ENCODE assay signal across 15 cellular contexts in genomic region chr10:3907514-3907913, GRCh38.
A peak's percentile ranks its signal among the peaks of the same experiment; 100 is the strongest.
DNase-seq lines count a peak whose midpoint lies in the region; ATAC-seq, FAIRE-seq and TF ChIP-seq lines count a peak whose summit lies in the region.
"Had no signal": no experiment of that assay in that cellular context is flagged by ENCODE, and none has a peak within 500 bp of the region (broad histone marks: within the 10 kb centered on the region; RNA-seq: fewer than 3 reads in every experiment).

No MANE protein-coding gene starts in this region.

- H3K27ac Mint-ChIP-seq in astrocyte (ENCODE audit: unreplicated experiment) (peak overlapping the region; percentile 68), mesothelial cell of epicardium (no peak overlapping the region)
- H3K27ac Mint-ChIP-seq in stimulated activated naive B cell treated with anti-CD40 and anti-IgM and Interleukin-4, amounts not matched to agents 10 μg/mL and 1 μg/mL and 100 μg/mL, for 72 hours: no peak overlapping the region
- H3K27ac Mint-ChIP-seq: endodermal cell; memory B cell; T-helper 1 cell treated with Interleukin-12 subunit alpha and Interleukin-12 subunit beta and Interleukin-4 antibody, amounts not matched to agents 30 μg/mL and 1 μg/mL, for 36 hours had no signal

- H3K4me3 ChIP-seq in astrocyte (ENCODE audit: insufficient read depth, low read depth, low read length) (no peak overlapping the region), osteoblast (ENCODE audit: insufficient read depth, low read length) (no peak overlapping the region), colonic mucosa (no peak overlapping the region)
- H3K4me3 ChIP-seq: PC-9 had no signal

- H3K9me3 Mint-ChIP-seq in astrocyte (ENCODE audit: unreplicated experiment) (peaks cover 6% of the 10 kb centered on the region), mesothelial cell of epicardium (peaks cover 12% of the 10 kb centered on the region)
- peaks cover 0 to 5% of the 10 kb centered on the region in 2 donors for H3K9me3 Mint-ChIP-seq in stimulated activated naive B cell treated with anti-CD40 and anti-IgM and Interleukin-4, amounts not matched to agents 10 μg/mL and 1 μg/mL and 100 μg/mL, for 72 hours
- H3K9me3 Mint-ChIP-seq: activated T-cell treated with anti-CD3 and anti-CD28 coated beads, Interleukin-2, amount 50 U/mL, for 4 hours; T-helper 1 cell treated with Interleukin-12 subunit alpha and Interleukin-12 subunit beta and Interleukin-4 antibody, amounts not matched to agents 30 μg/mL and 1 μg/mL, for 36 hours had no signal

- intact Hi-C loops in Right ventricle myocardium superior (cut with DNase I): no loop called here
- intact Hi-C loops in colonic mucosa (cut with DNase I): no loop called here

- no peaks in the 10 kb centered on the region for H4K20me1 ChIP-seq in astrocyte (ENCODE audit: insufficient read depth, low read length)
- no peaks in the 10 kb centered on the region for H4K20me1 ChIP-seq in osteoblast (ENCODE audit: insufficient read depth, low read length)

- no peak overlapping the region for H3K4me3 Mint-ChIP-seq in astrocyte (ENCODE audit: unreplicated experiment)
- H3K4me3 Mint-ChIP-seq in mesothelial cell of epicardium: no peak overlapping the region
- no peak overlapping the region for H3K4me3 Mint-ChIP-seq in stimulated activated naive B cell treated with anti-CD40 and anti-IgM and Interleukin-4, amounts not matched to agents 10 μg/mL and 1 μg/mL and 100 μg/mL, for 72 hours
- H3K4me3 Mint-ChIP-seq: activated T-cell treated with anti-CD3 and anti-CD28 coated beads, Interleukin-2, amount 50 U/mL, for 4 hours; endodermal cell; memory B cell; T-helper 1 cell treated with Interleukin-12 subunit alpha and Interleukin-12 subunit beta and Interleukin-4 antibody, amounts not matched to agents 30 μg/mL and 1 μg/mL, for 36 hours had no signal

- H2AFZ ChIP-seq in astrocyte (ENCODE audit: low read depth, low read length) (no peak overlapping the region), osteoblast (ENCODE audit: low read length) (peak overlapping the region; percentile 39)
- H2AFZ ChIP-seq: PC-9 had no signal

- H3K36me3 Mint-ChIP-seq in astrocyte (ENCODE audit: low read depth, unreplicated experiment): peaks cover 2% of the 10 kb centered on the region
- H3K36me3 Mint-ChIP-seq in mesothelial cell of epicardium: no peaks in the 10 kb centered on the region
- H3K36me3 Mint-ChIP-seq in stimulated activated naive B cell treated with anti-CD40 and anti-IgM and Interleukin-4, amounts not matched to agents 10 μg/mL and 1 μg/mL and 100 μg/mL, for 72 hours: peaks cover 4 to 8% of the 10 kb centered on the region in 2 donors

- H3K9ac ChIP-seq in astrocyte (ENCODE audit: low read length): peak overlapping the region; percentile 80
- peak overlapping the region in 1 of 2 donors; percentile 1 for H3K9ac ChIP-seq in colonic mucosa (ENCODE audit: low read depth in 2 of 2, low read length in 2 of 2)

- no peaks in the 10 kb centered on the region for H3K9me3 ChIP-seq in astrocyte (ENCODE audit: insufficient read depth, low read depth, low read length)
- no peaks in the 10 kb centered on the region for H3K9me3 ChIP-seq in osteoblast (ENCODE audit: low read depth, low read length)
- H3K9me3 ChIP-seq in colonic mucosa: no peaks in the 10 kb centered on the region

- H3K27me3 ChIP-seq in astrocyte (ENCODE audit: insufficient read depth, low read length) (no peaks in the 10 kb centered on the region), osteoblast (ENCODE audit: insufficient read depth, low read length) (no peaks in the 10 kb centered on the region), colonic mucosa (no peaks in the 10 kb centered on the region)

- H3K4me2 ChIP-seq in astrocyte (ENCODE audit: low read length) (peak overlapping the region; percentile 67), osteoblast (ENCODE audit: insufficient read depth, low read length) (no peak overlapping the region)
- H3K4me2 ChIP-seq: PC-9 had no signal

- no peaks in the 10 kb centered on the region for H3K36me3 ChIP-seq in astrocyte (ENCODE audit: insufficient read depth, low read length)
- H3K36me3 ChIP-seq in osteoblast (ENCODE audit: insufficient read depth, low read length): no peaks in the 10 kb centered on the region
- H3K36me3 ChIP-seq in colonic mucosa: no peaks in the 10 kb centered on the region

- no peak for TF ChIP-seq CTCF in astrocyte (IDR thresholded peaks at IDR 0.05; ENCODE audit: insufficient read depth, low read depth, low read length)
- no peak for TF ChIP-seq CTCF in osteoblast (IDR thresholded peaks at IDR 0.05; ENCODE audit: extremely low read depth, low read depth, low read length)
- TF ChIP-seq CTCF in mesothelial cell of epicardium (IDR thresholded peaks at IDR 0.05; ENCODE audit: unreplicated experiment): no peak
- TF ChIP-seq CTCF in colonic mucosa (IDR thresholded peaks at IDR 0.05): no peak

- DNase-seq in astrocyte (ENCODE audit: low read depth): peak; percentile 92
- peak; percentile 76 for DNase-seq in Right ventricle myocardium superior
- DNase-seq in osteoblast (ENCODE audit: insufficient read length, low spot score, missing footprints): no peak
- no peak for DNase-seq in mesothelial cell of epicardium (ENCODE audit: low spot score in 2 of 2, unreplicated experiment in 2 of 2)
- no peak for DNase-seq in HK-2 (ENCODE audit: unreplicated experiment)
- DNase-seq in colonic mucosa: no peak
- no peak for DNase-seq in stimulated activated naive B cell treated with anti-CD40 and anti-IgM and Interleukin-4, amounts not matched to agents 10 μg/mL and 1 μg/mL and 100 μg/mL, for 72 hours
- DNase-seq: activated T-cell treated with anti-CD3 and anti-CD28 coated beads, Interleukin-2, amount 50 U/mL, for 4 hours; endodermal cell; NCI-H1436; NCI-H510A; PC-9; stimulated activated naive CD8-positive, alpha-beta T cell treated with anti-CD3 and anti-CD28 coated beads, Interleukin-15, Interleukin-2, amounts not matched to agents 100 U/mL and 50 U/mL, for 24 hours had no signal

- H3K27me3 Mint-ChIP-seq in astrocyte (ENCODE audit: low read depth, unreplicated experiment) (no peaks in the 10 kb centered on the region), mesothelial cell of epicardium (ENCODE audit: low read depth) (no peaks in the 10 kb centered on the region)
- H3K27me3 Mint-ChIP-seq in stimulated activated naive B cell treated with anti-CD40 and anti-IgM and Interleukin-4, amounts not matched to agents 10 μg/mL and 1 μg/mL and 100 μg/mL, for 72 hours: no peaks in the 10 kb centered on the region
- H3K27me3 Mint-ChIP-seq: memory B cell had no signal

- ATAC-seq in Right ventricle myocardium superior (ENCODE audit: poor library complexity): peak; percentile 31
- no peak for ATAC-seq in stimulated activated naive B cell treated with anti-CD40 and anti-IgM and Interleukin-4, amounts not matched to agents 10 μg/mL and 1 μg/mL and 100 μg/mL, for 72 hours (replicated peaks)
- ATAC-seq: activated T-cell treated with anti-CD3 and anti-CD28 coated beads, Interleukin-2, amount 50 U/mL, for 4 hours; stimulated activated naive CD8-positive, alpha-beta T cell treated with anti-CD3 and anti-CD28 coated beads, Interleukin-15, Interleukin-2, amounts not matched to agents 100 U/mL and 50 U/mL, for 24 hours had no signal

- H3K4me1 ChIP-seq in astrocyte (ENCODE audit: insufficient read depth, low read length) (peaks cover 24% of the 10 kb centered on the region), osteoblast (ENCODE audit: insufficient read depth, low read length) (peaks cover 10% of the 10 kb centered on the region), colonic mucosa (no peaks in the 10 kb centered on the region)

- H3K79me2 ChIP-seq in astrocyte (ENCODE audit: insufficient read depth, low read length) (no peaks in the 10 kb centered on the region), osteoblast (ENCODE audit: insufficient read depth, low read length) (no peaks in the 10 kb centered on the region)

- H3K27ac ChIP-seq in astrocyte (ENCODE audit: low read depth, low read length) (peak overlapping the region; percentile 93), osteoblast (ENCODE audit: low read depth, low read length) (peak overlapping the region; percentile 74), colonic mucosa (no peak overlapping the region)
- H3K27ac ChIP-seq: PC-9 had no signal

- H3K4me1 Mint-ChIP-seq in astrocyte (ENCODE audit: low read depth, unreplicated experiment) (peaks cover 27% of the 10 kb centered on the region), mesothelial cell of epicardium (peaks cover 15% of the 10 kb centered on the region)
- H3K4me1 Mint-ChIP-seq in stimulated activated naive B cell treated with anti-CD40 and anti-IgM and Interleukin-4, amounts not matched to agents 10 μg/mL and 1 μg/mL and 100 μg/mL, for 72 hours: peaks cover 18 to 25% of the 10 kb centered on the region in 2 donors

- no peak for FAIRE-seq in astrocyte (lab: Jason Lieb, UNC)

Comparison
In these comparisons a context has a peak if more than half of its experiments do, and no peak if none do; other contexts are left out.
1. DNase-seq: peak in astrocyte (single experiment) and Right ventricle myocardium superior (single experiment); none in osteoblast (single experiment), mesothelial cell of epicardium (0 of 2), HK-2 (single experiment), colonic mucosa (single experiment) and stimulated activated naive B cell treated with anti-CD40 and anti-IgM and Interleukin-4, amounts not matched to agents 10 μg/mL and 1 μg/mL and 100 μg/mL, for 72 hours (single experiment).